1 cellular context compared by ENCODE assay signal in genomic region chr5:60887096-60887495, GRCh38.
TF ChIP-seq lines count a peak whose summit lies in the region.

No MANE protein-coding gene starts in this region.

TF ChIP-seq in K562, 482 proteins besides CTCF, POLR2A, EP300 and RAD21:
- no peak for TF ChIP-seq CXXC5 (CRISPR knock-in tag; IDR thresholded peaks at IDR 0.05)
- TF ChIP-seq CREM (IDR thresholded peaks at IDR 0.05; ENCODE audit: low read depth): no peak
- no peak for TF ChIP-seq ESRRB (CRISPR knock-in tag; IDR thresholded peaks at IDR 0.05; ENCODE audit: borderline replicate concordance)
- TF ChIP-seq NR1H2 (CRISPR knock-in tag; IDR thresholded peaks at IDR 0.05): no peak
- no peak for TF ChIP-seq PRPF4 (IDR thresholded peaks at IDR 0.05; ENCODE audit: insufficient read depth, low read depth, low read length, poor library complexity, severe bottlenecking)
- TF ChIP-seq ZNF717 (CRISPR knock-in tag; IDR thresholded peaks at IDR 0.05): no peak
- no peak for TF ChIP-seq PTTG1 (tag; IDR thresholded peaks at IDR 0.05; ENCODE audit: low read depth)
- TF ChIP-seq ZNF511 (CRISPR knock-in tag; IDR thresholded peaks at IDR 0.05): no peak
- TF ChIP-seq TGIF2 (CRISPR knock-in tag; IDR thresholded peaks at IDR 0.05): no peak
- TF ChIP-seq MEIS2 (IDR thresholded peaks at IDR 0.05; ENCODE audit: partially characterized antibody): no peak
- TF ChIP-seq ZNF121 (CRISPR knock-in tag; conservative IDR thresholded peaks at IDR 0.05): peak; percentile 89
- TF ChIP-seq RBM25 (IDR thresholded peaks at IDR 0.05; ENCODE audit: low read depth, low read length, severe bottlenecking): peak; percentile 60
- no peak for TF ChIP-seq HMG20A (CRISPR knock-in tag; conservative IDR thresholded peaks at IDR 0.05)
- TF ChIP-seq TFAP4 (CRISPR knock-in tag; IDR thresholded peaks at IDR 0.05; ENCODE audit: borderline replicate concordance): no peak
